Comparison of ENCODE assay signal across 10 cellular contexts in the genomic region with DNA sequence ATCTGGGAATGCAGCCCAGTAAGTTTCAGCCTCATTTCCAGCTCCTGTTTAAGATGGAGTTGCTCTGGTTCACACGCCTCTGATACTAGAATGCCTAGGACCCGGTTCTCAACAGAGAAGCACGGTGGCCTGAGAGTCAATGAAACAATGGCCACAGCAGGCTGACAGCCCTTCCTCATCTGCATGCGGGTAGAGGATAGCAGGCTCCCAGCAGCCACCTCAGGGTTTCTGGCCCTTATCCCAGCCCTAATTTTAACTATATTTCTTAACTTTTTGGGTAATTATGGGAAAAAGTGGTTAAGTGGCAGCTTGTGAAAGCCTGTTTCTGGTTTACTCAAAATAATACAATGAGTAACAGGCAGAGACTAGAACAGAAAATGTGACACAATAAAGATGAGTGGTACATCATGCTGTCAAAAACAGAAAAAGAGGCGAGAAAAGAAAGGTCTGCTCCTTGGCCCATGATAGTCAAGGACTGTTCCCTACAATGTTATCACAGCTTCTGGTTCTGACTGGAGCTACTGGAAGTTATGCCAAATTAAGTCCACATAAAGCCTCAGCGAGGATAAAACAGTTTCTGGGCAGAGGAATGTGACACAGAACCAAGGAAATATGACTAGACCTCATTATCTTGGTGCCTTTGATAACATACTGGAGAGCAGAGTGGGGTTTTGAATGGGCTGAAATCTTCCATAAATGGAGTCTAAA.
DNase-seq lines count a peak whose midpoint lies in the region; ATAC-seq and TF ChIP-seq lines count a peak whose summit lies in the region.
"Had no signal": no experiment of that assay in that cellular context is flagged by ENCODE, and none has a peak within 500 bp of the region (broad histone marks: within the 10 kb centered on the region; RNA-seq: fewer than 3 reads in every experiment).

No MANE protein-coding gene starts in this region.

- peak overlapping the region; percentile 52 to 72 for H3K27ac ChIP-seq in lung (ENCODE audit: low read depth in 1 of 2, low read length in 1 of 2)
- H3K27ac ChIP-seq: KMS-11 had no signal

- H3K36me3 ChIP-seq in H7 (replicated peaks; ENCODE audit: control insufficient read depth, insufficient read depth, low read length) (no peaks in the 10 kb centered on the region), lung (ENCODE audit: control insufficient read depth in 2 of 2, insufficient read depth in 2 of 2, low read length in 2 of 2) (no peaks in the 10 kb centered on the region)

- H3K9me3 ChIP-seq in lung (ENCODE audit: control insufficient read depth in 2 of 2, insufficient read depth in 1 of 2, low read length in 1 of 2), result no peaks in the 10 kb centered on the region

- H3K27me3 Mint-ChIP-seq in activated CD4-positive, alpha-beta memory T cell treated with anti-CD3 and anti-CD28 coated beads, Interleukin-2, amount 10 ng/mL, durations not matched to agents 7 days and 5 days, result no peaks in the 10 kb centered on the region
- H3K27me3 Mint-ChIP-seq in progenitor cell of endocrine pancreas, result peaks cover 23% of the 10 kb centered on the region
- H3K27me3 Mint-ChIP-seq: activated B cell treated with CpG ODN at 0.5 μM for 24 hours had no signal

- H3K4me1 ChIP-seq in lung (ENCODE audit: control insufficient read depth in 2 of 2, insufficient read depth in 2 of 2, low read length in 2 of 2), result peaks cover 2 to 34% of the 10 kb centered on the region in 2 donors

- H3K27me3 ChIP-seq in H7 (ENCODE audit: control insufficient read depth, insufficient read depth, low read length), result peaks cover 18% of the 10 kb centered on the region
- H3K27me3 ChIP-seq in lung (ENCODE audit: control insufficient read depth, insufficient read depth), result no peaks in the 10 kb centered on the region

- peak; percentile 46 for ATAC-seq in lung (ENCODE audit: insufficient read depth, low FRiP score)
- no peak for ATAC-seq in HG02885 (IDR thresholded peaks at IDR 0.05; ENCODE audit: poor library complexity, unreplicated experiment)

- no peaks in the 10 kb centered on the region for H3K9me3 Mint-ChIP-seq in activated CD4-positive, alpha-beta memory T cell treated with anti-CD3 and anti-CD28 coated beads, Interleukin-2, amount 10 ng/mL, durations not matched to agents 7 days and 5 days
- H3K9me3 Mint-ChIP-seq in progenitor cell of endocrine pancreas (ENCODE audit: low read depth), result no peaks in the 10 kb centered on the region
- H3K9me3 Mint-ChIP-seq: activated B cell treated with CpG ODN at 0.5 μM for 24 hours had no signal

- TF ChIP-seq CTCF in GM12864 (IDR thresholded peaks at IDR 0.05; ENCODE audit: low read depth, low read length, missing control alignments) (no peak), lung (IDR thresholded peaks at IDR 0.05; ENCODE audit: control extremely low read depth, extremely low read depth) (no peak), GM20000 (IDR thresholded peaks at IDR 0.05; ENCODE audit: extremely low read depth, missing control alignments) (no peak), progenitor cell of endocrine pancreas (IDR thresholded peaks at IDR 0.05; ENCODE audit: unreplicated experiment) (no peak)

- peak overlapping the region; percentile 12 for H3K27ac Mint-ChIP-seq in activated CD4-positive, alpha-beta memory T cell treated with anti-CD3 and anti-CD28 coated beads, Interleukin-2, amount 10 ng/mL, durations not matched to agents 7 days and 5 days
- no peak overlapping the region for H3K27ac Mint-ChIP-seq in progenitor cell of endocrine pancreas
- H3K27ac Mint-ChIP-seq: activated B cell treated with CpG ODN at 0.5 μM for 24 hours had no signal

- H3K4me3 Mint-ChIP-seq in activated CD4-positive, alpha-beta memory T cell treated with anti-CD3 and anti-CD28 coated beads, Interleukin-2, amount 10 ng/mL, durations not matched to agents 7 days and 5 days, result no peak overlapping the region
- no peak overlapping the region for H3K4me3 Mint-ChIP-seq in progenitor cell of endocrine pancreas (ENCODE audit: low read depth)
- H3K4me3 Mint-ChIP-seq: activated B cell treated with CpG ODN at 0.5 μM for 24 hours had no signal

- H3K4me1 Mint-ChIP-seq in activated CD4-positive, alpha-beta memory T cell treated with anti-CD3 and anti-CD28 coated beads, Interleukin-2, amount 10 ng/mL, durations not matched to agents 7 days and 5 days, result peaks cover 30% of the 10 kb centered on the region
- peaks cover 15% of the 10 kb centered on the region for H3K4me1 Mint-ChIP-seq in progenitor cell of endocrine pancreas (ENCODE audit: low read depth)
- H3K4me1 Mint-ChIP-seq: activated B cell treated with CpG ODN at 0.5 μM for 24 hours had no signal

- H3K4me3 ChIP-seq in GM12864 (ENCODE audit: low read depth, low read length), result no peak overlapping the region
- no peak overlapping the region for H3K4me3 ChIP-seq in H7 (ENCODE audit: insufficient read depth, low read depth, low read length)
- H3K4me3 ChIP-seq in lung, result no peak overlapping the region

- DNase-seq in GM12864 (ENCODE audit: low read depth) (peak; percentile 8), H7 (peak; percentile 35), lung (ENCODE audit: low spot score) (no peak), GM20000 (ENCODE audit: low spot score) (no peak), progenitor cell of endocrine pancreas (ENCODE audit: low spot score, unreplicated experiment) (no peak), NCI-H1105 (lab: John Stamatoyannopoulos, UW) (no peak)
- DNase-seq in activated CD4-positive, alpha-beta memory T cell treated with anti-CD3 and anti-CD28 coated beads, Interleukin-2, amount 10 ng/mL, durations not matched to agents 7 days and 5 days, result no peak
- DNase-seq: activated B cell treated with CpG ODN at 0.5 μM for 24 hours had no signal

- H3K36me3 Mint-ChIP-seq in activated CD4-positive, alpha-beta memory T cell treated with anti-CD3 and anti-CD28 coated beads, Interleukin-2, amount 10 ng/mL, durations not matched to agents 7 days and 5 days (ENCODE audit: low read depth), result peaks cover 72% of the 10 kb centered on the region
- peaks cover 7% of the 10 kb centered on the region for H3K36me3 Mint-ChIP-seq in progenitor cell of endocrine pancreas (ENCODE audit: insufficient read depth)

- 61 to 73% methylated on average over 6 of the region's 6 CpGs for WGBS in lung, 2 donors

- CTCF ChIA-PET in activated CD4-positive, alpha-beta memory T cell treated with anti-CD3 and anti-CD28 coated beads, Interleukin-2, amount 10 ng/mL, durations not matched to agents 7 days and 5 days (lab: Charles Lee), result interaction anchor here (1.3 kb wide), 1 partner anchor 100 kb away, joined by 3 read pairs; no protein-coding TSS in a partner anchor

- POLR2A ChIA-PET in activated CD4-positive, alpha-beta memory T cell treated with anti-CD3 and anti-CD28 coated beads, Interleukin-2, amount 10 ng/mL, durations not matched to agents 7 days and 5 days (lab: Charles Lee), result interaction anchor here (0.8 to 1.2 kb wide), 2 partner anchors 15 kb away, joined by 4 read pairs; no protein-coding TSS in a partner anchor

Comparison
In these comparisons a context has a peak if more than half of its experiments do, and no peak if none do; other contexts are left out.
1. DNase-seq: peak in GM12864 (single experiment) and H7 (single experiment); none in activated CD4-positive, alpha-beta memory T cell treated with anti-CD3 and anti-CD28 coated beads, Interleukin-2, amount 10 ng/mL, durations not matched to agents 7 days and 5 days (single experiment), lung (single experiment), GM20000 (single experiment), progenitor cell of endocrine pancreas (single experiment) and NCI-H1105 (single experiment).